1 cellular context compared by ENCODE assay signal in the genomic region with DNA sequence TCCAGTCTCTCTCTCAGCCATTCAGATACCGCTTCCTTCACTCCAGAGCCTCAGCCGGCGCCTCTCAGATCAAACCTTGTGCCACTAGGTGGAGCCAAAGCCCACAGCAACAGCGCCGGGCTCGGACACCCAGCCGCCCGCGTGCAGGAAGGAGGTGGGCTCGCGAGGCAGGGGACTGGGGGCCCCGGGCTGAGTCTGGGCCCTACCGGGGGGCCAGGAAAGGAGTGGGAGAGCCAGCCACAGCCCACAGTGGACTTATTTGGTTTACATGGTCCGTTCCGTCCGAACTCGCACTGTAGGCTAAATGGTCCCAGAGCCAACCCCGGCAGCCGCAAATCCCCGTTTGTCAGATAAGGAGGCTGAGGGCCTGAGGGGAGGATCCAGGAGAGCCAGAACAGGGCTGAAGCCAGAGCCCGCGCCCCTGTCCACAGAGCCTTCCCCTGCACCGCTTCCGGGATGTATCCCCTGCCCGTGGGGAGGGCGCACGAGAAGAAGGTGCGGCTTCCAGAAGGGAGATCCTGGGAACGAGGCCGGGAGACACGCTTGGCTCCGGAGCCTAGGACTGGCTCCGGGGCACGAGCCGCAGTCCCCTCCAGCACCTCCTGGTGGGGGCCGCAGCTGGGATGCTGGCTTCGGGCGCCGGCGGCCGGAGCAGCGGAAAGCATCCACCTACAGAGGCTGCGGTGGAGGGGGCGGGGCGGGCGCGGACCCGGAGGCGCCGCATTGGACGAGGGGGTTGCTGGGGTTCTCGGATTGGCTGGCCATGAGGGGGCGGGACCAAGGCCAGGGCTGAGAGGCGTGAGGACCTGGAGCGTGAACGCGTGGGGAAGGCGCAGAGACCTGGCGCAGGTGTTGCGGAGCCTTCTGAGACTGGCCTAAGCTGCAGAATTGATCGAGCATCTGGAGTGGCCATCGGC.
TF ChIP-seq lines count a peak whose summit lies in the region.

No MANE protein-coding gene starts in this region.

TF ChIP-seq in neural cell, 6 proteins besides CTCF, POLR2A, EP300 and RAD21 (continued from another document):
- TF ChIP-seq MXI1 (conservative IDR thresholded peaks at IDR 0.05; ENCODE audit: poor library complexity, severe bottlenecking) (peak; percentile 62), EZH2 (IDR thresholded peaks at IDR 0.05; ENCODE audit: borderline replicate concordance, insufficient read depth, low read length, poor library complexity, severe bottlenecking) (no peak), SMC3 (conservative IDR thresholded peaks at IDR 0.05; ENCODE audit: poor library complexity) (peak; percentile 93)
- TF ChIP-seq, protein P1, sequence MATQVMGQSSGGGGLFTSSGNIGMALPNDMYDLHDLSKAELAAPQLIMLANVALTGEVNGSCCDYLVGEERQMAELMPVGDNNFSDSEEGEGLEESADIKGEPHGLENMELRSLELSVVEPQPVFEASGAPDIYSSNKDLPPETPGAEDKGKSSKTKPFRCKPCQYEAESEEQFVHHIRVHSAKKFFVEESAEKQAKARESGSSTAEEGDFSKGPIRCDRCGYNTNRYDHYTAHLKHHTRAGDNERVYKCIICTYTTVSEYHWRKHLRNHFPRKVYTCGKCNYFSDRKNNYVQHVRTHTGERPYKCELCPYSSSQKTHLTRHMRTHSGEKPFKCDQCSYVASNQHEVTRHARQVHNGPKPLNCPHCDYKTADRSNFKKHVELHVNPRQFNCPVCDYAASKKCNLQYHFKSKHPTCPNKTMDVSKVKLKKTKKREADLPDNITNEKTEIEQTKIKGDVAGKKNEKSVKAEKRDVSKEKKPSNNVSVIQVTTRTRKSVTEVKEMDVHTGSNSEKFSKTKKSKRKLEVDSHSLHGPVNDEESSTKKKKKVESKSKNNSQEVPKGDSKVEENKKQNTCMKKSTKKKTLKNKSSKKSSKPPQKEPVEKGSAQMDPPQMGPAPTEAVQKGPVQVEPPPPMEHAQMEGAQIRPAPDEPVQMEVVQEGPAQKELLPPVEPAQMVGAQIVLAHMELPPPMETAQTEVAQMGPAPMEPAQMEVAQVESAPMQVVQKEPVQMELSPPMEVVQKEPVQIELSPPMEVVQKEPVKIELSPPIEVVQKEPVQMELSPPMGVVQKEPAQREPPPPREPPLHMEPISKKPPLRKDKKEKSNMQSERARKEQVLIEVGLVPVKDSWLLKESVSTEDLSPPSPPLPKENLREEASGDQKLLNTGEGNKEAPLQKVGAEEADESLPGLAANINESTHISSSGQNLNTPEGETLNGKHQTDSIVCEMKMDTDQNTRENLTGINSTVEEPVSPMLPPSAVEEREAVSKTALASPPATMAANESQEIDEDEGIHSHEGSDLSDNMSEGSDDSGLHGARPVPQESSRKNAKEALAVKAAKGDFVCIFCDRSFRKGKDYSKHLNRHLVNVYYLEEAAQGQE (IDR thresholded peaks at IDR 0.05; ENCODE audit: borderline replicate concordance), result peak; percentile 55
TF ChIP-seq in neural cell: peak in this region for 4.
